28 cellular contexts compared by ENCODE assay signal in the genomic region with DNA sequence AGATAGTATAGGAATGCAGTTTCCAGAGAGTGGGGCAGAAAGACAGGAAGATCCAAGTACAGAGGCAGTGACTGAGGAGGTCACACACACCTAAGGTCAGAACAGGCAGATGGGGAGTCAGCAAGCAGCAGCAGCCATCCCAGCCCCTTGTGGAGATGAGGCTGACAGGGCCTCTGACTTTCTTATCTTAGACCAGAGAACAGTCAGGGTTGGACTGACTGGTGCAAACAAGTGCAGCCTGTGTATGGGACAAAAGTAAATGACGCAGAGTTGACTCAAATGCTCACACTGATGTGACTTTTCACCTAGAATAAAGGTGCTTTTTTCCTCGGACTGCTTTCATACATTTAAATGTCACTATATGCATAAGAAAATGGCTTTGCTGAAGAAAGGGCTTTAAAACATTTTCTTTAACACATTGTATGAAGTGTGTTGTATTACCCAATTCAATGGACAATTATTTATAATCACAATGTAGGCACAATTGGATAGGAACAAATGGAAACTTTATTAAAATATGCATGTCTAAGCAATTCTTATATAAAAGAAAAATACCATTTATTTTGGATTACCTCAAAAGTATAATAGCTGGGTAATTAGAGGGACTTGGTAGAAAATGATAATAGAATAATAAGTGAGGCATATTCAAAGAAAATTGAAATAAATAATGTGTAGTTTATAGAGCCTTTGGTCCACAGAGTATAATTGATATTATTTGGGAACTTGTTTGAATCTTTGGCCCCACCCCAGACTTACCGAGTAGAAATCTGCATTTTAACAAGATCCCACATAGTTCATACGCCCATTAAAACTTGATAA.
"Had no signal": no experiment of that assay in that cellular context is flagged by ENCODE, and none has a peak within 500 bp of the region (broad histone marks: within the 10 kb centered on the region; RNA-seq: fewer than 3 reads in every experiment).

No MANE protein-coding gene starts in this region.

- H3K4me3 Mint-ChIP-seq: dendritic cell treated with granulocyte-macrophage colony-stimulating factor and Interleukin-4, amounts not matched to agents 40 ng/mL and 50 ng/mL, for 4 days; endodermal cell; mesothelial cell of epicardium; naive B cell; natural killer cell treated with Interleukin-12 subunit alpha and Interleukin-12 subunit beta and Interleukin-15 and Interleukin-18, amount 100 ng/mL, for 72 hours; neural crest cell; stimulated activated naive B cell treated with anti-CD40 and anti-IgM and Interleukin-4, amounts not matched to agents 10 μg/mL and 1 μg/mL and 100 μg/mL, for 72 hours; stimulated activated naive CD8-positive, alpha-beta T cell treated with anti-CD3 and anti-CD28 coated beads, Interleukin-15, amount 100 ng/mL, for 72 hours had no signal

- H3K4me1 Mint-ChIP-seq: endodermal cell; naive B cell; neural crest cell; stimulated activated naive B cell treated with anti-CD40 and anti-IgM and Interleukin-4, amounts not matched to agents 10 μg/mL and 1 μg/mL and 100 μg/mL, for 72 hours; stimulated activated naive CD8-positive, alpha-beta T cell treated with anti-CD3 and anti-CD28 coated beads, Interleukin-15, amount 100 ng/mL, for 72 hours had no signal

- FAIRE-seq: colon, kidney had no signal

- ATAC-seq: esophagus mucosa; gastrocnemius medialis; left lobe of liver; mucosa of descending colon; natural killer cell treated with Interleukin-12 subunit alpha and Interleukin-12 subunit beta and Interleukin-15 and Interleukin-18, amount 100 ng/mL, for 72 hours; stimulated activated naive B cell treated with anti-CD40 and anti-IgM and Interleukin-4, amounts not matched to agents 10 μg/mL and 1 μg/mL and 100 μg/mL, for 72 hours; stimulated activated naive CD8-positive, alpha-beta T cell treated with anti-CD3 and anti-CD28 coated beads, Interleukin-15, amount 100 ng/mL, for 72 hours had no signal

- H3K9me3 Mint-ChIP-seq: endodermal cell; mesothelial cell of epicardium; neural crest cell; stimulated activated naive B cell treated with anti-CD40 and anti-IgM and Interleukin-4, amounts not matched to agents 10 μg/mL and 1 μg/mL and 100 μg/mL, for 72 hours; stimulated activated naive CD8-positive, alpha-beta T cell treated with anti-CD3 and anti-CD28 coated beads, Interleukin-15, amount 100 ng/mL, for 72 hours had no signal

- DNase-seq: effector CD8-positive, alpha-beta T cell; endodermal cell; foreskin fibroblast; gastrocnemius medialis; head of caudate nucleus; kidney; mesenchymal stem cell; mucosa of descending colon; naive B cell; nucleus accumbens; sigmoid colon; stimulated activated CD4-positive, alpha-beta T cell treated with anti-CD3 and anti-CD28 coated beads, Interleukin-4, amount 100 ng/mL, for 4 hours; stimulated activated naive B cell treated with anti-CD40 and anti-IgM and Interleukin-4, amounts not matched to agents 10 μg/mL and 1 μg/mL and 100 μg/mL, for 72 hours; stimulated activated naive CD8-positive, alpha-beta T cell treated with anti-CD3 and anti-CD28 coated beads, Interleukin-15, amount 100 ng/mL, for 72 hours; transverse colon had no signal

- H3K9me3 ChIP-seq: gastrocnemius medialis, prostate gland, right atrium auricular region, sigmoid colon, suprapubic skin, transverse colon, vagina had no signal

- H3K36me3 ChIP-seq: gastrocnemius medialis, prostate gland, right atrium auricular region, sigmoid colon, suprapubic skin, transverse colon, vagina had no signal

- H3K4me3 ChIP-seq: gastrocnemius medialis, lung, mucosa of descending colon, prostate gland, right atrium auricular region, sigmoid colon, suprapubic skin, transverse colon, vagina had no signal

- H3K4me1 ChIP-seq: gastrocnemius medialis, prostate gland, right atrium auricular region, sigmoid colon, suprapubic skin, transverse colon, vagina had no signal

- H3K27ac ChIP-seq: epithelial cell of prostate, gastrocnemius medialis, prostate gland, right atrium auricular region, sigmoid colon, suprapubic skin, transverse colon, vagina had no signal

- H3K27me3 ChIP-seq: gastrocnemius medialis, right atrium auricular region, sigmoid colon, suprapubic skin, transverse colon, vagina had no signal

- H3K27me3 Mint-ChIP-seq: dendritic cell treated with granulocyte-macrophage colony-stimulating factor and Interleukin-4, amounts not matched to agents 40 ng/mL and 50 ng/mL, for 4 days; naive B cell; natural killer cell treated with Interleukin-12 subunit alpha and Interleukin-12 subunit beta and Interleukin-15 and Interleukin-18, amount 100 ng/mL, for 72 hours; stimulated activated naive B cell treated with anti-CD40 and anti-IgM and Interleukin-4, amounts not matched to agents 10 μg/mL and 1 μg/mL and 100 μg/mL, for 72 hours; stimulated activated naive CD8-positive, alpha-beta T cell treated with anti-CD3 and anti-CD28 coated beads, Interleukin-15, amount 100 ng/mL, for 72 hours had no signal

- H3K27ac Mint-ChIP-seq: dendritic cell treated with granulocyte-macrophage colony-stimulating factor and Interleukin-4, amounts not matched to agents 40 ng/mL and 50 ng/mL, for 4 days; endodermal cell; mesothelial cell of epicardium; naive B cell; natural killer cell treated with Interleukin-12 subunit alpha and Interleukin-12 subunit beta and Interleukin-15 and Interleukin-18, amount 100 ng/mL, for 72 hours; stimulated activated naive B cell treated with anti-CD40 and anti-IgM and Interleukin-4, amounts not matched to agents 10 μg/mL and 1 μg/mL and 100 μg/mL, for 72 hours; stimulated activated naive CD8-positive, alpha-beta T cell treated with anti-CD3 and anti-CD28 coated beads, Interleukin-15, amount 100 ng/mL, for 72 hours had no signal

- H3K36me3 Mint-ChIP-seq: mesothelial cell of epicardium; naive B cell; natural killer cell treated with Interleukin-12 subunit alpha and Interleukin-12 subunit beta and Interleukin-15 and Interleukin-18, amount 100 ng/mL, for 72 hours; stimulated activated naive B cell treated with anti-CD40 and anti-IgM and Interleukin-4, amounts not matched to agents 10 μg/mL and 1 μg/mL and 100 μg/mL, for 72 hours had no signal
